Comparison of ENCODE assay signal across 2 cellular contexts in genomic region chr5:6765612-6766525, GRCh38.
TF ChIP-seq lines count a peak whose summit lies in the region.

No MANE protein-coding gene starts in this region.

TF ChIP-seq in A549, 52 proteins besides CTCF, POLR2A, EP300 and RAD21 (continued from another document):
- TF ChIP-seq E2F6 (IDR thresholded peaks at IDR 0.05; ENCODE audit: borderline replicate concordance, low read depth) (peak; percentile 78), RCOR1 (IDR thresholded peaks at IDR 0.05; ENCODE audit: low read depth, low read length) (no peak), MAX (IDR thresholded peaks at IDR 0.05) (peak; percentile 97), MYC (IDR thresholded peaks at IDR 0.05; ENCODE audit: borderline replicate concordance, low read length) (peak; percentile 95), CHD4 (IDR thresholded peaks at IDR 0.05; ENCODE audit: borderline replicate concordance) (no peak), KDM5A (IDR thresholded peaks at IDR 0.05) (no peak), BCL3 (IDR thresholded peaks at IDR 0.05) (no peak), TP53 (CRISPR knock-in tag; IDR thresholded peaks at IDR 0.05) (peak; percentile 77), EHMT2 (IDR thresholded peaks at IDR 0.05; ENCODE audit: low read depth) (no peak), POLR2AphosphoS2 (conservative IDR thresholded peaks at IDR 0.05; ENCODE audit: low read length) (no peak), FOSL2 (IDR thresholded peaks at IDR 0.05) (no peak), FOSL2 (CRISPR knock-in tag; IDR thresholded peaks at IDR 0.05) (no peak), HOXB5 (CRISPR knock-in tag; IDR thresholded peaks at IDR 0.05) (peak; percentile 19; the same call in 1 of the 2 replicates), BHLHE40 (IDR thresholded peaks at IDR 0.05; ENCODE audit: low read depth, low read length) (no peak), ESRRA (IDR thresholded peaks at IDR 0.05; ENCODE audit: borderline replicate concordance, low read length) (no peak), ZC3H11A (IDR thresholded peaks at IDR 0.05) (no peak), CBX2 (IDR thresholded peaks at IDR 0.05; ENCODE audit: borderline replicate concordance, low read depth) (no peak), ELK1 (IDR thresholded peaks at IDR 0.05; ENCODE audit: low read depth, low read length) (no peak), FOXS1 (CRISPR knock-in tag; IDR thresholded peaks at IDR 0.05) (no peak), MAZ (IDR thresholded peaks at IDR 0.05; ENCODE audit: borderline replicate concordance, low read depth, low read length) (no peak; the same call in 1 of the 2 replicates), CEBPB (IDR thresholded peaks at IDR 0.05) (no peak), NR3C1 (IDR thresholded peaks at IDR 0.05) (no peak), PBX3 (IDR thresholded peaks at IDR 0.05) (peak; percentile 28; the same call in 1 of the 2 replicates), ZFP36 (IDR thresholded peaks at IDR 0.05; ENCODE audit: borderline replicate concordance, partially characterized antibody) (no peak), ZNF302 (CRISPR knock-in tag; IDR thresholded peaks at IDR 0.05) (0 out of 2 replicates have a peak, but pooled peaks have one; percentile 28), CBX8 (IDR thresholded peaks at IDR 0.05) (no peak), USF2 (IDR thresholded peaks at IDR 0.05) (no peak), HEYL (CRISPR knock-in tag; IDR thresholded peaks at IDR 0.05) (no peak), ATOH8 (CRISPR knock-in tag; IDR thresholded peaks at IDR 0.05; ENCODE audit: low read depth) (peak; percentile 58; the same call in 1 of the 2 replicates)

TF ChIP-seq in K562, 482 proteins besides CTCF, POLR2A, EP300 and RAD21 (continued from another document):
- TF ChIP-seq MAX (CRISPR knock-in tag; IDR thresholded peaks at IDR 0.05) (peak; percentile 31; the same call in 1 of the 2 replicates), ZNF740 (CRISPR knock-in tag; IDR thresholded peaks at IDR 0.05) (no peak), ZNF740 (tag; IDR thresholded peaks at IDR 0.05) (no peak), JUND (IDR thresholded peaks at IDR 0.05; ENCODE audit: borderline replicate concordance, low read depth, low read length) (0 out of 2 replicates have a peak, but pooled peaks have one; percentile 21), JUND (tag; IDR thresholded peaks at IDR 0.05; ENCODE audit: borderline replicate concordance, low read depth, low read length) (no peak; the same call in 2 of the 3 replicates), ATF1 (CRISPR knock-in tag; IDR thresholded peaks at IDR 0.05) (no peak), ATF1 (tag; IDR thresholded peaks at IDR 0.05) (0 out of 2 replicates have a peak, but pooled peaks have one; percentile 16), XRCC5 (IDR thresholded peaks at IDR 0.05; ENCODE audit: low read depth, low read length) (0 out of 2 replicates have a peak, but pooled peaks have one; percentile 36), STAG1 (CRISPR knock-in tag; IDR thresholded peaks at IDR 0.05; ENCODE audit: borderline replicate concordance) (peak; percentile 65; the same call in 1 of the 2 replicates), CREM (IDR thresholded peaks at IDR 0.05; ENCODE audit: low read depth) (peak; percentile 46; the same call in 1 of the 2 replicates), SMC3 (conservative IDR thresholded peaks at IDR 0.05; ENCODE audit: insufficient read depth, low read depth, low read length) (peak; percentile 66), THRA (IDR thresholded peaks at IDR 0.05) (no peak)
